18 cellular contexts compared by ENCODE assay signal in the genomic region with DNA sequence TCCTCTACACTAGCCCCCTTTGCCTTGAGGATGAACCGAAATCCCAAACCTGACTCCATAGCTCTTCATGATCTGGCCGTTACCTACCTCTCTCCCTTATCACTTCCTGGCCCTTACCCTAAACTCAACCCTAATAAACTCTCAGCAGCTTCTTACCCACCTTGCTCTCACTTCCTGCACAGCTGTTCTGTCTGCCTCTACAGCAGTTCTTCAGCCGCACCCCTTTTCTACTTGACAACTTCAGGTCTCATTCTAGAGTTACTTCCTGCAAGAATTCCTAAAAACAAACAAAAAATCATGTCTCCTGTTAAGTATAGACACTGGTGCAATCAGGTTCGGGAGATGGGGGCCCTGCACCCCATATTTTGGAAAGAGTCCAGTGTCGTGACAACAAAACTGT.
"Had no signal": no experiment of that assay in that cellular context is flagged by ENCODE, and none has a peak within 500 bp of the region (broad histone marks: within the 10 kb centered on the region; RNA-seq: fewer than 3 reads in every experiment).

No MANE protein-coding gene starts in this region.

- FAIRE-seq: endothelial cell of umbilical vein, urothelium cell line had no signal

- H3K4me1 ChIP-seq: colonic mucosa, heart left ventricle, right atrium auricular region, sigmoid colon had no signal

- H3K27ac ChIP-seq: colonic mucosa, heart left ventricle, neutrophil, right atrium auricular region, sigmoid colon, skin epidermis had no signal

- H3K27me3 ChIP-seq: colonic mucosa, heart left ventricle, right atrium auricular region, sigmoid colon had no signal

- H3K4me3 Mint-ChIP-seq: naive thymus-derived CD4-positive, alpha-beta T cell; nephron progenitor cell had no signal

- H3K4me1 Mint-ChIP-seq: naive thymus-derived CD4-positive, alpha-beta T cell; nephron progenitor cell had no signal

- DNase-seq: colonic mucosa; dermis blood vessel endothelial cell; foreskin melanocyte; heart left ventricle; hippocampal formation; mesendoderm; naive thymus-derived CD4-positive, alpha-beta T cell; nephron progenitor cell; sigmoid colon; stimulated activated CD4-positive, alpha-beta T cell treated with anti-CD3 and anti-CD28 coated beads, Interleukin-2, amount 100 ng/mL, for 24 hours; stimulated activated CD4-positive, alpha-beta T cell treated with anti-CD3 and anti-CD28 coated beads, Interleukin-4, amount 100 ng/mL, for 4 hours; stimulated activated naive CD4-positive, alpha-beta T cell treated with Interleukin-2 at 50 U/mL for 16 hours; trophoblast cell had no signal

- H3K36me3 ChIP-seq: colonic mucosa, heart left ventricle, neutrophil, right atrium auricular region, sigmoid colon had no signal

- ATAC-seq: heart left ventricle; naive thymus-derived CD4-positive, alpha-beta T cell had no signal

- H3K4me3 ChIP-seq: colonic mucosa, heart left ventricle, right atrium auricular region, sigmoid colon, skin epidermis had no signal

- H3K27ac Mint-ChIP-seq: naive thymus-derived CD4-positive, alpha-beta T cell; nephron progenitor cell had no signal

- H3K36me3 Mint-ChIP-seq: naive thymus-derived CD4-positive, alpha-beta T cell had no signal

- H3K9me3 ChIP-seq: colonic mucosa, heart left ventricle, neutrophil, right atrium auricular region, sigmoid colon had no signal
